ENCODE assay signal across 8 cellular contexts in genomic region chr17:40344321-40345160, GRCh38.
DNase-seq lines count a peak whose midpoint lies in the region; ATAC-seq and FAIRE-seq lines count a peak whose summit lies in the region.

No MANE protein-coding gene starts in this region.

- no peaks in the 10 kb centered on the region for H3K9me3 ChIP-seq in iPS-18a (ENCODE audit: control insufficient read depth, low read depth, low read length)

- no peaks in the 10 kb centered on the region for H3K27me3 Mint-ChIP-seq in activated naive CD8-positive, alpha-beta T cell treated with anti-CD3 and anti-CD28 coated beads, Interleukin-2, amount 50 U/mL, for 24 hours

- peak; percentile 76 for FAIRE-seq in HTR-8/SVneo (lab: Jason Lieb, UNC)

- H3K4me1 Mint-ChIP-seq in activated naive CD8-positive, alpha-beta T cell treated with anti-CD3 and anti-CD28 coated beads, Interleukin-2, amount 50 U/mL, for 24 hours: peaks cover 76% of the 10 kb centered on the region
- H3K4me1 Mint-ChIP-seq in stimulated activated effector memory CD8-positive, alpha-beta T cell treated with anti-CD3 and anti-CD28 coated beads, Interleukin-12 subunit alpha, Interleukin-12 subunit beta, amount 100 ng/mL, for 72 hours: peaks cover 96% of the 10 kb centered on the region

- peak overlapping the region; percentile 70 for H3K4me3 Mint-ChIP-seq in activated naive CD8-positive, alpha-beta T cell treated with anti-CD3 and anti-CD28 coated beads, Interleukin-2, amount 50 U/mL, for 24 hours
- H3K4me3 Mint-ChIP-seq in stimulated activated effector memory CD8-positive, alpha-beta T cell treated with anti-CD3 and anti-CD28 coated beads, Interleukin-12 subunit alpha, Interleukin-12 subunit beta, amount 100 ng/mL, for 72 hours: peak overlapping the region; percentile 71

- H3K27ac Mint-ChIP-seq in activated naive CD8-positive, alpha-beta T cell treated with anti-CD3 and anti-CD28 coated beads, Interleukin-2, amount 50 U/mL, for 24 hours: peak overlapping the region; percentile 70
- peak overlapping the region; percentile 88 for H3K27ac Mint-ChIP-seq in stimulated activated effector memory CD8-positive, alpha-beta T cell treated with anti-CD3 and anti-CD28 coated beads, Interleukin-12 subunit alpha, Interleukin-12 subunit beta, amount 100 ng/mL, for 72 hours

- peaks cover 5% of the 10 kb centered on the region for H3K36me3 Mint-ChIP-seq in activated naive CD8-positive, alpha-beta T cell treated with anti-CD3 and anti-CD28 coated beads, Interleukin-2, amount 50 U/mL, for 24 hours (ENCODE audit: low read depth)
- H3K36me3 Mint-ChIP-seq in stimulated activated effector memory CD8-positive, alpha-beta T cell treated with anti-CD3 and anti-CD28 coated beads, Interleukin-12 subunit alpha, Interleukin-12 subunit beta, amount 100 ng/mL, for 72 hours: peaks cover 93% of the 10 kb centered on the region

- H3K27me3 ChIP-seq in iPS-18a (ENCODE audit: control insufficient read depth, insufficient read depth, low read length): peaks cover 88% of the 10 kb centered on the region

- H3K4me1 ChIP-seq in iPS-18a (ENCODE audit: control insufficient read depth, low read depth, low read length): peaks cover 49% of the 10 kb centered on the region

- no peaks in the 10 kb centered on the region for H3K9me3 Mint-ChIP-seq in activated naive CD8-positive, alpha-beta T cell treated with anti-CD3 and anti-CD28 coated beads, Interleukin-2, amount 50 U/mL, for 24 hours
- H3K9me3 Mint-ChIP-seq in stimulated activated effector memory CD8-positive, alpha-beta T cell treated with anti-CD3 and anti-CD28 coated beads, Interleukin-12 subunit alpha, Interleukin-12 subunit beta, amount 100 ng/mL, for 72 hours: no peaks in the 10 kb centered on the region

- no peak for ATAC-seq in activated naive CD8-positive, alpha-beta T cell treated with anti-CD3 and anti-CD28 coated beads, Interleukin-2, amount 50 U/mL, for 24 hours
- ATAC-seq in stimulated activated effector memory CD8-positive, alpha-beta T cell treated with anti-CD3 and anti-CD28 coated beads, Interleukin-12 subunit alpha, Interleukin-12 subunit beta, amount 100 ng/mL, for 72 hours: no peak
- no peak for ATAC-seq in HG03432 (IDR thresholded peaks at IDR 0.05; ENCODE audit: unreplicated experiment)
- ATAC-seq in HG03469 (IDR thresholded peaks at IDR 0.05; ENCODE audit: unreplicated experiment): no peak

- DNase-seq in HTR-8/SVneo (ENCODE audit: insufficient read length, low spot score) (no peak), NOMO-1 (lab: John Stamatoyannopoulos, UW; ENCODE audit: unreplicated experiment in 2 of 2) (no peak), LoVo (ENCODE audit: low spot score) (no peak)
- peak; percentile 35 for DNase-seq in activated naive CD8-positive, alpha-beta T cell treated with anti-CD3 and anti-CD28 coated beads, Interleukin-2, amount 50 U/mL, for 24 hours
- no peak for DNase-seq in stimulated activated effector memory CD8-positive, alpha-beta T cell treated with anti-CD3 and anti-CD28 coated beads, Interleukin-12 subunit alpha, Interleukin-12 subunit beta, amount 100 ng/mL, for 72 hours (ENCODE audit: low spot score in 2 of 2)

- no peaks in the 10 kb centered on the region for H3K36me3 ChIP-seq in iPS-18a (ENCODE audit: control insufficient read depth, low read depth, low read length)

- H3K27ac ChIP-seq in iPS-18a (ENCODE audit: low read length): no peak overlapping the region

- no peak overlapping the region for H3K9ac ChIP-seq in iPS-18a (ENCODE audit: low read length)

- H3K4me3 ChIP-seq in iPS-18a (ENCODE audit: low read length): peak overlapping the region; percentile 53
